Comparison of ENCODE assay signal across 1 cellular context in the genomic region with DNA sequence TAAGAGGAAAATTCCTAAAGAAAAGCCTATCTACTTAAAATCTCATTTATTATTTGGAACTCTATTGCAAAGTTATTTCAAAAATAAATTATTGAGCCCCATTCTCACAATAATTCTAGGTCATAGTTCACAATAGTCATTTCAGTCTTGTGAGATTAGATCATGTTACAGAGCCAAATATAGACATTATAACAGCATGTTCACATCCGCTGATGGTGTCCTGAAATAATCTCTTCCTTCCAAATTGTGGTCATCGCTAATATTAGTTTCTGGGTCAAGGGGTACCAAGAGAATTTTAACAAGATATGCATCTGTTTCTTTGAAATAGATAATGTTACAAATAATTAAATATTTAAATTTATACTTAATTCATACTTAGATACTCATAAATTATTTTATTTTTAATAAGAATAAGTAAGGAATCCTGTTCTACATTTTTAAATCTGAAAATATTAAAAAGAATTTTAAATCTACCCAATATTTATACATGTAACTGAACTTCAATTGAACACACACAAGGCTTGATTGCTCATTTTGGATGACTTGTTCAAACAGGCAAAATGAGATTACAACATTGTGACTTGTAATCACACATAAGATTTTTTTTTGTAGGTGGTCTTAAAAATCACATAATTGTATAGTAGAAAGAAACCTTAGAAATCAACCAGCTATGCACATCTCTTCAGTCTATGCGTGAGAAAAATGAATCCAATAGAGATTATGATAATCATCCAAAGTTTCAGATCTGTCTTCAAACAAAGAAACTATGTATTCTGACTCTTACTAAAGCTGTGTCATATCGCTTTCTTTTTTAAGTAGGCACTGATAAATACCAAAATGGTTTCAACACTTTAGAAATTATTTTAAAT.
TF ChIP-seq lines count a peak whose summit lies in the region.

No MANE protein-coding gene starts in this region.

TF ChIP-seq in WTC11, 78 proteins besides CTCF, POLR2A, EP300 and RAD21 (continued from another document):
- TF ChIP-seq, protein P1, sequence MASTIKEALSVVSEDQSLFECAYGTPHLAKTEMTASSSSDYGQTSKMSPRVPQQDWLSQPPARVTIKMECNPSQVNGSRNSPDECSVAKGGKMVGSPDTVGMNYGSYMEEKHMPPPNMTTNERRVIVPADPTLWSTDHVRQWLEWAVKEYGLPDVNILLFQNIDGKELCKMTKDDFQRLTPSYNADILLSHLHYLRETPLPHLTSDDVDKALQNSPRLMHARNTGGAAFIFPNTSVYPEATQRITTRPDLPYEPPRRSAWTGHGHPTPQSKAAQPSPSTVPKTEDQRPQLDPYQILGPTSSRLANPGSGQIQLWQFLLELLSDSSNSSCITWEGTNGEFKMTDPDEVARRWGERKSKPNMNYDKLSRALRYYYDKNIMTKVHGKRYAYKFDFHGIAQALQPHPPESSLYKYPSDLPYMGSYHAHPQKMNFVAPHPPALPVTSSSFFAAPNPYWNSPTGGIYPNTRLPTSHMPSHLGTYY (CRISPR knock-in tag; IDR thresholded peaks at IDR 0.05): no peak
- no peak for TF ChIP-seq ZNF138 (CRISPR knock-in tag; conservative IDR thresholded peaks at IDR 0.05)
- TF ChIP-seq SP1 (CRISPR knock-in tag; conservative IDR thresholded peaks at IDR 0.05): no peak
- TF ChIP-seq, protein P2, sequence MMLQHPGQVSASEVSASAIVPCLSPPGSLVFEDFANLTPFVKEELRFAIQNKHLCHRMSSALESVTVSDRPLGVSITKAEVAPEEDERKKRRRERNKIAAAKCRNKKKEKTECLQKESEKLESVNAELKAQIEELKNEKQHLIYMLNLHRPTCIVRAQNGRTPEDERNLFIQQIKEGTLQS (CRISPR knock-in tag; conservative IDR thresholded peaks at IDR 0.05): no peak
- TF ChIP-seq, protein P3, sequence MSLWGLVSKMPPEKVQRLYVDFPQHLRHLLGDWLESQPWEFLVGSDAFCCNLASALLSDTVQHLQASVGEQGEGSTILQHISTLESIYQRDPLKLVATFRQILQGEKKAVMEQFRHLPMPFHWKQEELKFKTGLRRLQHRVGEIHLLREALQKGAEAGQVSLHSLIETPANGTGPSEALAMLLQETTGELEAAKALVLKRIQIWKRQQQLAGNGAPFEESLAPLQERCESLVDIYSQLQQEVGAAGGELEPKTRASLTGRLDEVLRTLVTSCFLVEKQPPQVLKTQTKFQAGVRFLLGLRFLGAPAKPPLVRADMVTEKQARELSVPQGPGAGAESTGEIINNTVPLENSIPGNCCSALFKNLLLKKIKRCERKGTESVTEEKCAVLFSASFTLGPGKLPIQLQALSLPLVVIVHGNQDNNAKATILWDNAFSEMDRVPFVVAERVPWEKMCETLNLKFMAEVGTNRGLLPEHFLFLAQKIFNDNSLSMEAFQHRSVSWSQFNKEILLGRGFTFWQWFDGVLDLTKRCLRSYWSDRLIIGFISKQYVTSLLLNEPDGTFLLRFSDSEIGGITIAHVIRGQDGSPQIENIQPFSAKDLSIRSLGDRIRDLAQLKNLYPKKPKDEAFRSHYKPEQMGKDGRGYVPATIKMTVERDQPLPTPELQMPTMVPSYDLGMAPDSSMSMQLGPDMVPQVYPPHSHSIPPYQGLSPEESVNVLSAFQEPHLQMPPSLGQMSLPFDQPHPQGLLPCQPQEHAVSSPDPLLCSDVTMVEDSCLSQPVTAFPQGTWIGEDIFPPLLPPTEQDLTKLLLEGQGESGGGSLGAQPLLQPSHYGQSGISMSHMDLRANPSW (CRISPR knock-in tag; conservative IDR thresholded peaks at IDR 0.05; ENCODE audit: low read depth): no peak
- TF ChIP-seq ESRRA (CRISPR knock-in tag; IDR thresholded peaks at IDR 0.05; ENCODE audit: borderline replicate concordance): no peak
- TF ChIP-seq, protein P4, sequence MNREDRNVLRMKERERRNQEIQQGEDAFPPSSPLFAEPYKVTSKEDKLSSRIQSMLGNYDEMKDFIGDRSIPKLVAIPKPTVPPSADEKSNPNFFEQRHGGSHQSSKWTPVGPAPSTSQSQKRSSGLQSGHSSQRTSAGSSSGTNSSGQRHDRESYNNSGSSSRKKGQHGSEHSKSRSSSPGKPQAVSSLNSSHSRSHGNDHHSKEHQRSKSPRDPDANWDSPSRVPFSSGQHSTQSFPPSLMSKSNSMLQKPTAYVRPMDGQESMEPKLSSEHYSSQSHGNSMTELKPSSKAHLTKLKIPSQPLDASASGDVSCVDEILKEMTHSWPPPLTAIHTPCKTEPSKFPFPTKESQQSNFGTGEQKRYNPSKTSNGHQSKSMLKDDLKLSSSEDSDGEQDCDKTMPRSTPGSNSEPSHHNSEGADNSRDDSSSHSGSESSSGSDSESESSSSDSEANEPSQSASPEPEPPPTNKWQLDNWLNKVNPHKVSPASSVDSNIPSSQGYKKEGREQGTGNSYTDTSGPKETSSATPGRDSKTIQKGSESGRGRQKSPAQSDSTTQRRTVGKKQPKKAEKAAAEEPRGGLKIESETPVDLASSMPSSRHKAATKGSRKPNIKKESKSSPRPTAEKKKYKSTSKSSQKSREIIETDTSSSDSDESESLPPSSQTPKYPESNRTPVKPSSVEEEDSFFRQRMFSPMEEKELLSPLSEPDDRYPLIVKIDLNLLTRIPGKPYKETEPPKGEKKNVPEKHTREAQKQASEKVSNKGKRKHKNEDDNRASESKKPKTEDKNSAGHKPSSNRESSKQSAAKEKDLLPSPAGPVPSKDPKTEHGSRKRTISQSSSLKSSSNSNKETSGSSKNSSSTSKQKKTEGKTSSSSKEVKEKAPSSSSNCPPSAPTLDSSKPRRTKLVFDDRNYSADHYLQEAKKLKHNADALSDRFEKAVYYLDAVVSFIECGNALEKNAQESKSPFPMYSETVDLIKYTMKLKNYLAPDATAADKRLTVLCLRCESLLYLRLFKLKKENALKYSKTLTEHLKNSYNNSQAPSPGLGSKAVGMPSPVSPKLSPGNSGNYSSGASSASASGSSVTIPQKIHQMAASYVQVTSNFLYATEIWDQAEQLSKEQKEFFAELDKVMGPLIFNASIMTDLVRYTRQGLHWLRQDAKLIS (CRISPR knock-in tag; IDR thresholded peaks at IDR 0.05; ENCODE audit: borderline replicate concordance): no peak
- TF ChIP-seq TCF7 (CRISPR knock-in tag; IDR thresholded peaks at IDR 0.05; ENCODE audit: low read depth): no peak
- TF ChIP-seq RORB (CRISPR knock-in tag; IDR thresholded peaks at IDR 0.05): no peak
- TF ChIP-seq ZBTB21 (CRISPR knock-in tag; IDR thresholded peaks at IDR 0.05; ENCODE audit: borderline replicate concordance): no peak
- TF ChIP-seq ZNF396 (CRISPR knock-in tag; IDR thresholded peaks at IDR 0.05; ENCODE audit: borderline replicate concordance): no peak
- no peak for TF ChIP-seq NFE2L1 (CRISPR knock-in tag; IDR thresholded peaks at IDR 0.05)
- TF ChIP-seq, protein P5, sequence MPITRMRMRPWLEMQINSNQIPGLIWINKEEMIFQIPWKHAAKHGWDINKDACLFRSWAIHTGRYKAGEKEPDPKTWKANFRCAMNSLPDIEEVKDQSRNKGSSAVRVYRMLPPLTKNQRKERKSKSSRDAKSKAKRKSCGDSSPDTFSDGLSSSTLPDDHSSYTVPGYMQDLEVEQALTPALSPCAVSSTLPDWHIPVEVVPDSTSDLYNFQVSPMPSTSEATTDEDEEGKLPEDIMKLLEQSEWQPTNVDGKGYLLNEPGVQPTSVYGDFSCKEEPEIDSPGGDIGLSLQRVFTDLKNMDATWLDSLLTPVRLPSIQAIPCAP (CRISPR knock-in tag; IDR thresholded peaks at IDR 0.05): no peak
